ENCODE assay signal across 2 cellular contexts in the genomic region with DNA sequence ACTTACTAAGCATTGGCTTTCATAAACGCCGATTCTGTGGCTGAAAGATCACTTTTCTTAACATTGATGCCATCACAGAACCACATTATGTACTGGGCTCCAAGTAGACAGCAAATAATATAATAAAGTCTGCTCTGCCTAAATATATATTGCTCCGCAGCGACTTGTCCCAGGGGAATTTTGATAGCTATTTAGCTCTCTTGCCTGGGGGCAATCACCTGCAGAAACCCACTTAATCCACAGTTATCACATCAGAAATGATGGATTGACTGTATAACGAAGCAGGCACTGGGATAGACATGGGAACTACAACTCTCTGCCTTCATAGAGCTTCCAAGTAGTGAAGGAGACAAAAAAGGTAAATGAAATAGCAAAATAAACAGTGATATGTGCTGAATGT.
TF ChIP-seq lines count a peak whose summit lies in the region.

No MANE protein-coding gene starts in this region.

TF ChIP-seq in SK-N-SH, 30 proteins besides CTCF, POLR2A, EP300 and RAD21:
- no peak for TF ChIP-seq USF1 (IDR thresholded peaks at IDR 0.05; ENCODE audit: borderline replicate concordance, low read depth)
- TF ChIP-seq ELF1 (IDR thresholded peaks at IDR 0.05), result no peak
- TF ChIP-seq GATA2 (CRISPR knock-in tag; IDR thresholded peaks at IDR 0.05), result no peak
- TF ChIP-seq TAF1 (IDR thresholded peaks at IDR 0.05; ENCODE audit: borderline replicate concordance, low read depth, low read length), result no peak
- no peak for TF ChIP-seq IRF3 (IDR thresholded peaks at IDR 0.05; ENCODE audit: low read depth, low read length)
- no peak for TF ChIP-seq JUND (IDR thresholded peaks at IDR 0.05)

TF ChIP-seq in SK-N-SH treated with all-trans-retinoic acid at 6 μM for 48 hours, 23 proteins besides CTCF, POLR2A, EP300 and RAD21 (continued from another document):
- no peak for TF ChIP-seq CSRNP3 (CRISPR knock-in tag; IDR thresholded peaks at IDR 0.05)
TF ChIP-seq in SK-N-SH treated with all-trans-retinoic acid at 6 μM for 48 hours: peak in this region for 0.
